In the genomic region with DNA sequence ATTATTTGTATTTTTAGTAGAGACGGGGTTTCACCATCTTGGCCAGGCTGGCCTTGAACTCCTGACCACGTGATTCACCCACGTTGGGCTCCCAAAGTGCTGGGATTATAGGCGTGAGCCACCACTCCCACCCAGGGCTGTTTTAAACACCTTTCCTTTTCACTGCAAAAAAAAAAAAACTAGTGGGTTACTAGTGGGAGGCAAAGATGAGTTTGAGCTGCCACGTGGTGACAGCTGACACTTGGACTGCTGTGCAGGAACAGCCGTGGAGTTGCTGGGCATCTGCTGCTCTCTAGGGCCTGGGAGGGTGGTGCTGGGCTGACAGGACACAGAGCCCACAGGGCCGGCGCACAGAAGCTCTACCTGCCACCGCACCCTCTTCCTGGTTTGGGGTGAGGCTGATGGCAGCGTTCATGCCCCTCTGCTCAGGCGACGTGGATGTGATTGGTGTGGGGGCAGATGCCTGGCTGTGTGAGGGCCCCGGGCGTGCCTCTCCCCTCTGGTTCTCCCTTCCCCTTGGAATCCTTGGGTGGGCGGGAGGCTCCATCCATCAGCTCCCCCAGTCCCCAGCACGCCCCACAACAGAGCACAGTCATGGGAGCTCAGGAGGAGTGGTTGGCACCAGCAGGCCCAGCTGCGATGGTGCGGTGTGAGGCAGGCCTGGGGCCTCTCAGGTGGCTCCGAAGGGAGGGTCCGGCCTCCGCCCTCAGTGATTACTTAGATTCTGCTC, we compare ENCODE assay signal across 20 cellular contexts.
"Had no signal": no experiment of that assay in that cellular context is flagged by ENCODE, and none has a peak within 500 bp of the region (broad histone marks: within the 10 kb centered on the region; RNA-seq: fewer than 3 reads in every experiment).

No MANE protein-coding gene starts in this region.

- H3K27me3 Mint-ChIP-seq: stimulated activated naive CD8-positive, alpha-beta T cell treated with anti-CD3 and anti-CD28 coated beads, Interleukin-15, Interleukin-2, amounts not matched to agents 100 ng/mL and 50 ng/mL, for 24 hours had no signal

- H3K4me3 Mint-ChIP-seq: naive B cell; stimulated activated effector memory CD8-positive, alpha-beta T cell treated with anti-CD3 and anti-CD28 coated beads, Interleukin-12 subunit alpha, Interleukin-12 subunit beta, amount 100 ng/mL, for 72 hours; stimulated activated naive CD8-positive, alpha-beta T cell treated with anti-CD3 and anti-CD28 coated beads, Interleukin-15, Interleukin-2, amounts not matched to agents 100 ng/mL and 50 ng/mL, for 24 hours had no signal

- ATAC-seq: heart right ventricle; left lung; stimulated activated effector memory CD8-positive, alpha-beta T cell treated with anti-CD3 and anti-CD28 coated beads, Interleukin-12 subunit alpha, Interleukin-12 subunit beta, amount 100 ng/mL, for 72 hours had no signal

- H3K4me3 ChIP-seq: colonic mucosa, esophagus squamous epithelium, heart right ventricle, left lung, lung, right atrium auricular region, smooth muscle cell, thoracic aorta, transverse colon had no signal

- H3K27ac Mint-ChIP-seq: naive B cell; stimulated activated effector memory CD8-positive, alpha-beta T cell treated with anti-CD3 and anti-CD28 coated beads, Interleukin-12 subunit alpha, Interleukin-12 subunit beta, amount 100 ng/mL, for 72 hours; stimulated activated naive CD8-positive, alpha-beta T cell treated with anti-CD3 and anti-CD28 coated beads, Interleukin-15, Interleukin-2, amounts not matched to agents 100 ng/mL and 50 ng/mL, for 24 hours had no signal

- H3K4me1 ChIP-seq: colonic mucosa had no signal

- H3K9me3 ChIP-seq: colonic mucosa, esophagus squamous epithelium, heart right ventricle, left lung, right atrium auricular region, thoracic aorta, transverse colon had no signal

- H3K27me3 ChIP-seq: colonic mucosa, esophagus squamous epithelium, heart right ventricle, right atrium auricular region, transverse colon had no signal

- FAIRE-seq: islet of Langerhans had no signal

- DNase-seq: colonic mucosa; dermis blood vessel endothelial cell; esophagus squamous epithelium; foreskin fibroblast; heart right ventricle; hypothalamus; mesenchymal stem cell; midbrain; naive B cell; stimulated activated CD4-positive, alpha-beta T cell treated with anti-CD3 and anti-CD28 coated beads, Interleukin-4, amount 100 ng/mL, for 1 hour; stimulated activated CD8-positive, alpha-beta memory T cell treated with anti-CD3 and anti-CD28 coated beads, Interleukin-4, amount 100 ng/mL, for 48 hours; transverse colon had no signal

- H3K9me3 Mint-ChIP-seq: naive B cell; stimulated activated effector memory CD8-positive, alpha-beta T cell treated with anti-CD3 and anti-CD28 coated beads, Interleukin-12 subunit alpha, Interleukin-12 subunit beta, amount 100 ng/mL, for 72 hours; stimulated activated naive CD8-positive, alpha-beta T cell treated with anti-CD3 and anti-CD28 coated beads, Interleukin-15, Interleukin-2, amounts not matched to agents 100 ng/mL and 50 ng/mL, for 24 hours had no signal

- H3K27ac ChIP-seq: colonic mucosa, esophagus squamous epithelium, heart right ventricle, left lung, right atrium auricular region, thoracic aorta, transverse colon had no signal

- H3K36me3 Mint-ChIP-seq: naive B cell had no signal
